Comparison of ENCODE assay signal across 9 cellular contexts in genomic region chr19:38731654-38732301, GRCh38. TPM values are rescaled to one million over a fixed set of nuclear protein-coding genes. Genes with fewer than 3 reads are reported as not detected.
DNase-seq lines count a peak whose midpoint lies in the region; ATAC-seq and TF ChIP-seq lines count a peak whose summit lies in the region.
"Had no signal": no experiment of that assay in that cellular context is flagged by ENCODE, and none has a peak within 500 bp of the region (broad histone marks: within the 10 kb centered on the region; RNA-seq: fewer than 3 reads in every experiment).

No MANE protein-coding gene starts in this region.

- no peak for TF ChIP-seq CTCF in CD4-positive, alpha-beta T cell (IDR thresholded peaks at IDR 0.05)
- TF ChIP-seq CTCF in WERI-Rb-1 (IDR thresholded peaks at IDR 0.05; ENCODE audit: low read depth, low read length) = no peak

- no peaks in the 10 kb centered on the region for H3K9me3 ChIP-seq in CD4-positive, alpha-beta T cell (ENCODE audit: control insufficient read depth, low read length)
- H3K9me3 ChIP-seq in neuronal stem cell (replicated peaks in 1 of 2; ENCODE audit: control insufficient read depth in 2 of 2, insufficient read depth in 1 of 2, low read depth in 1 of 2, low read length in 2 of 2) (no peaks in the 10 kb centered on the region), WERI-Rb-1 (ENCODE audit: severe bottlenecking) (no peaks in the 10 kb centered on the region)

- peaks cover 14% of the 10 kb centered on the region for H3K36me3 Mint-ChIP-seq in CD4-positive, alpha-beta T cell (ENCODE audit: low read depth)
- peaks cover 61% of the 10 kb centered on the region for H3K36me3 Mint-ChIP-seq in effector memory CD8-positive, alpha-beta T cell (ENCODE audit: insufficient read depth)
- H3K36me3 Mint-ChIP-seq: activated naive CD8-positive, alpha-beta T cell had no signal

- WGBS in neuronal stem cell (ENCODE audit: extremely low coverage in 2 of 2, insufficient read length in 2 of 2, insufficient replicate concordance in 1 of 2), 2 donors = no CpG with 5 or more reads among the region's 10 CpGs

- DNase-seq in CD4-positive, alpha-beta T cell = no peak
- DNase-seq in NCI-H2196 treated with DMSO at 0.1 percent for 48 hours (lab: John Stamatoyannopoulos, UW; ENCODE audit: unreplicated experiment) (peak; percentile 77), neuronal stem cell (ENCODE audit: low spot score) (no peak), dedifferentiated amniotic fluid mesenchymal stem cell (ENCODE audit: extremely low spot score) (no peak), WERI-Rb-1 (no peak)
- no peak for DNase-seq in effector memory CD8-positive, alpha-beta T cell

- peaks cover 37 to 50% of the 10 kb centered on the region in 2 donors for H3K36me3 ChIP-seq in neuronal stem cell (replicated peaks in 1 of 2; ENCODE audit: control insufficient read depth in 2 of 2, insufficient read depth in 2 of 2, low read length in 2 of 2)
- peaks cover 50% of the 10 kb centered on the region for H3K36me3 ChIP-seq in WERI-Rb-1

- POLR2A ChIA-PET in CD4-positive, alpha-beta T cell (lab: Charles Lee) = interaction anchor here (0.9 to 1.5 kb wide), 2 partner anchors 110 to 117 kb away, joined by 3 to 4 read pairs; no protein-coding TSS in a partner anchor

- ATAC-seq in CD4-positive, alpha-beta T cell (ENCODE audit: poor library complexity) = no peak
- no peak for ATAC-seq in effector memory CD8-positive, alpha-beta T cell (replicated peaks)
- ATAC-seq in HG03342 (IDR thresholded peaks at IDR 0.05; ENCODE audit: unreplicated experiment) = no peak
- no peak for ATAC-seq in HG03457 (IDR thresholded peaks at IDR 0.05; ENCODE audit: unreplicated experiment)

- H3K4me1 ChIP-seq in neuronal stem cell (ENCODE audit: control insufficient read depth in 2 of 2, insufficient read depth in 1 of 2, low read depth in 1 of 2, low read length in 2 of 2) = peaks cover 0 to 6% of the 10 kb centered on the region in 2 donors

- no peaks in the 10 kb centered on the region for H3K9me3 Mint-ChIP-seq in CD4-positive, alpha-beta T cell
- no peaks in the 10 kb centered on the region for H3K9me3 Mint-ChIP-seq in effector memory CD8-positive, alpha-beta T cell

- no peak overlapping the region for H3K27ac ChIP-seq in CD4-positive, alpha-beta T cell (ENCODE audit: low read depth, low read length)
- H3K27ac ChIP-seq in neuronal stem cell (replicated peaks; ENCODE audit: low read length) (no peak overlapping the region), WERI-Rb-1 (no peak overlapping the region)

- peaks cover 27% of the 10 kb centered on the region for H3K4me1 Mint-ChIP-seq in CD4-positive, alpha-beta T cell (ENCODE audit: low read depth)
- peaks cover 50 to 51% of the 10 kb centered on the region in 2 donors for H3K4me1 Mint-ChIP-seq in effector memory CD8-positive, alpha-beta T cell (ENCODE audit: low read depth in 2 of 2)

- no peak overlapping the region for H2BK5ac ChIP-seq in neuronal stem cell (ENCODE audit: low read length)

- no peak overlapping the region for H3K14ac ChIP-seq in neuronal stem cell (ENCODE audit: low read length)

- no peak overlapping the region for H2AK5ac ChIP-seq in neuronal stem cell (ENCODE audit: low read depth, low read length)

- no peaks in the 10 kb centered on the region for H3K27me3 Mint-ChIP-seq in CD4-positive, alpha-beta T cell
- H3K27me3 Mint-ChIP-seq in effector memory CD8-positive, alpha-beta T cell = no peaks in the 10 kb centered on the region
- H3K27me3 Mint-ChIP-seq: activated naive CD8-positive, alpha-beta T cell had no signal

- no peak overlapping the region for H3K23ac ChIP-seq in neuronal stem cell (ENCODE audit: low read depth, low read length, poor library complexity)

- peak overlapping the region; percentile 21 for H3K9ac ChIP-seq in neuronal stem cell (ENCODE audit: low read depth, low read length, poor library complexity)

- peaks cover 5% of the 10 kb centered on the region for H3K79me1 ChIP-seq in neuronal stem cell (ENCODE audit: low read depth, low read length)

- H3K27me3 ChIP-seq in CD4-positive, alpha-beta T cell (ENCODE audit: control insufficient read depth, insufficient read depth, low read length) = no peaks in the 10 kb centered on the region
- H3K27me3 ChIP-seq in neuronal stem cell (ENCODE audit: control insufficient read depth in 3 of 3, insufficient read depth in 3 of 3, low read depth in 1 of 3, low read length in 3 of 3) = peaks cover 0 to 4% (median 3%) of the 10 kb centered on the region in 3 experiments
- H3K27me3 ChIP-seq in WERI-Rb-1 (ENCODE audit: insufficient read depth, low read depth, severe bottlenecking) = no peaks in the 10 kb centered on the region

- peak overlapping the region; percentile 44 for H3K27ac Mint-ChIP-seq in CD4-positive, alpha-beta T cell
- H3K27ac Mint-ChIP-seq in effector memory CD8-positive, alpha-beta T cell = peak overlapping the region; percentile 35 to 95
- H3K27ac Mint-ChIP-seq: activated naive CD8-positive, alpha-beta T cell had no signal

- H4K8ac ChIP-seq in neuronal stem cell (ENCODE audit: low read depth, low read length) = no peak overlapping the region

- H2BK15ac ChIP-seq in neuronal stem cell (ENCODE audit: low read length) = no peak overlapping the region

- H3K18ac ChIP-seq in neuronal stem cell (ENCODE audit: low read length) = peak overlapping the region; percentile 38

- CTCF ChIA-PET in CD4-positive, alpha-beta T cell (lab: Charles Lee) = no interaction called here

- H2BK120ac ChIP-seq in neuronal stem cell (ENCODE audit: low read depth, low read length) = no peak overlapping the region

- no peak overlapping the region for H3K4ac ChIP-seq in neuronal stem cell (ENCODE audit: low read length)

- no peak overlapping the region for H3K4me3 Mint-ChIP-seq in CD4-positive, alpha-beta T cell
- no peak overlapping the region for H3K4me3 Mint-ChIP-seq in effector memory CD8-positive, alpha-beta T cell
- H3K4me3 Mint-ChIP-seq: activated naive CD8-positive, alpha-beta T cell had no signal

- no peak overlapping the region for H3K4me2 ChIP-seq in neuronal stem cell (ENCODE audit: insufficient read depth, low read length, poor library complexity, severe bottlenecking)

- H3K4me3 ChIP-seq in neuronal stem cell (ENCODE audit: low read length in 2 of 2) = no peak overlapping the region
- H3K4me3 ChIP-seq in WERI-Rb-1 (ENCODE audit: low read depth, low read length) = no peak overlapping the region

- no peak overlapping the region for H2AFZ ChIP-seq in neuronal stem cell (ENCODE audit: low read length)

- intact Hi-C loops in CD4-positive, alpha-beta T cell (cut with DNase I, micrococcal nuclease) = loop anchor here (5.0 to 10.0 kb wide), 6 partner anchors 84 to 339 kb away; partner anchors contain the start of genes ACTN4 (in 1 of the 2), HNRNPL (in 1 of the 2) and RINL (in 1 of the 2)

- H2BK12ac ChIP-seq in neuronal stem cell (ENCODE audit: low read length) = no peak overlapping the region

- H4K91ac ChIP-seq in neuronal stem cell (ENCODE audit: low read depth, low read length, poor library complexity) = no peak overlapping the region

RNA-seq across cellular contexts. Expression of gene CAPN12, which starts 12.5 kb away (rescaled TPM):
- 1 to 10 TPM; 1.6 to 2.0 TPM for total RNA-seq in CD4-positive, alpha-beta T cell
- polyA plus RNA-seq in neuronal stem cell (2013, experiment 1 of 2) = 5.6 TPM
- polyA plus RNA-seq in neuronal stem cell (2013, experiment 2 of 2) = 5.2 TPM

RNA-seq across cellular contexts. Expression of gene LGALS7, which starts 41.5 kb away (rescaled TPM):
- not detected for total RNA-seq in CD4-positive, alpha-beta T cell
- polyA plus RNA-seq in neuronal stem cell (2013, experiment 1 of 2) = 0.18 TPM
- polyA plus RNA-seq in neuronal stem cell (2013, experiment 2 of 2) = not detected

RNA-seq across cellular contexts. Expression of gene LGALS7B, which starts 57.2 kb away (rescaled TPM):
- not detected for total RNA-seq in CD4-positive, alpha-beta T cell
- polyA plus RNA-seq in neuronal stem cell (2013, experiment 1 of 2) = not detected
- polyA plus RNA-seq in neuronal stem cell (2013, experiment 2 of 2) = not detected
